In genomic region chr17:45143101-45143670, GRCh38 we compare ENCODE assay signal across 9 cellular contexts. TPM values are rescaled to one million over a fixed set of nuclear protein-coding genes. Genes with fewer than 3 reads are reported as not detected.
DNase-seq lines count a peak whose midpoint lies in the region; ATAC-seq, FAIRE-seq and TF ChIP-seq lines count a peak whose summit lies in the region.
"Had no signal": no experiment of that assay in that cellular context is flagged by ENCODE, and none has a peak within 500 bp of the region (broad histone marks: within the 10 kb centered on the region; RNA-seq: fewer than 3 reads in every experiment).

No MANE protein-coding gene starts in this region.

- no peak for TF ChIP-seq POLR2A in tibial nerve (IDR thresholded peaks at IDR 0.05)

- H3K27ac ChIP-seq in coronary artery (peak overlapping the region; percentile 91 to 94), muscle layer of colon (ENCODE audit: low read depth, low read length) (peak overlapping the region; percentile 96), tibial nerve (peak overlapping the region; percentile 93 to 98 (median 94))

- TF ChIP-seq EP300 in tibial nerve (IDR thresholded peaks at IDR 0.05) = no peak

- no peaks in the 10 kb centered on the region for H3K9me3 ChIP-seq in muscle layer of colon (ENCODE audit: low read length)
- H3K9me3 ChIP-seq in tibial nerve = no peaks in the 10 kb centered on the region

- H3K9ac ChIP-seq in muscle layer of colon (ENCODE audit: low read length) = peak overlapping the region; percentile 71

- H3K4me1 ChIP-seq in muscle layer of colon (ENCODE audit: insufficient read depth, low read length) = peaks cover 23% of the 10 kb centered on the region
- peaks cover 5 to 46% (median 25%) of the 10 kb centered on the region in 4 donors for H3K4me1 ChIP-seq in tibial nerve

- H3K9me3 Mint-ChIP-seq in activated T-cell treated with anti-CD3 and anti-CD28 coated beads, Interleukin-2, amount 50 U/mL, for 4 hours = no peaks in the 10 kb centered on the region

- no peaks in the 10 kb centered on the region for H3K27me3 Mint-ChIP-seq in activated T-cell treated with anti-CD3 and anti-CD28 coated beads, Interleukin-2, amount 50 U/mL, for 4 hours (ENCODE audit: low read depth)

- no peak for DNase-seq in activated T-cell treated with anti-CD3 and anti-CD28 coated beads, Interleukin-2, amount 50 U/mL, for 4 hours
- DNase-seq in activated T-cell treated with anti-CD3 and anti-CD28 coated beads for 4 hours (no peak), coronary artery (ENCODE audit: low spot score) (no peak), tibial nerve (ENCODE audit: low spot score in 2 of 2) (no peak), urothelium cell line (ENCODE audit: low spot score) (no peak), mucosa of gallbladder (ENCODE audit: low spot score) (no peak), C1 segment of cervical spinal cord (lab: John Stamatoyannopoulos, UW) (no peak)
- DNase-seq: NCI-H2171 treated with DMSO at 0.1 percent for 48 hours had no signal

- peaks cover 10% of the 10 kb centered on the region for H3K36me3 ChIP-seq in muscle layer of colon (ENCODE audit: insufficient read depth, low read length)
- peaks cover 0 to 23% (median 0%) of the 10 kb centered on the region in 3 donors for H3K36me3 ChIP-seq in tibial nerve

- peak overlapping the region; percentile 63 for H3K4me3 Mint-ChIP-seq in activated T-cell treated with anti-CD3 and anti-CD28 coated beads, Interleukin-2, amount 50 U/mL, for 4 hours

- H3K36me3 Mint-ChIP-seq in activated T-cell treated with anti-CD3 and anti-CD28 coated beads, Interleukin-2, amount 50 U/mL, for 4 hours (ENCODE audit: insufficient read depth) = no peaks in the 10 kb centered on the region

- no peak for FAIRE-seq in urothelium cell line (lab: Jason Lieb, UNC)

- H3K4me1 Mint-ChIP-seq in activated T-cell treated with anti-CD3 and anti-CD28 coated beads, Interleukin-2, amount 50 U/mL, for 4 hours (ENCODE audit: low read depth) = peaks cover 32% of the 10 kb centered on the region

- TF ChIP-seq CTCF in coronary artery (IDR thresholded peaks at IDR 0.05) (no peak), tibial nerve (IDR thresholded peaks at IDR 0.05) (no peak)

- H3K27me3 ChIP-seq in muscle layer of colon (ENCODE audit: control insufficient read depth in 1 of 2, insufficient read depth in 2 of 2, low read length in 2 of 2) = no peaks in the 10 kb centered on the region
- H3K27me3 ChIP-seq in tibial nerve = no peaks in the 10 kb centered on the region

- H3K4me3 ChIP-seq in coronary artery (peak overlapping the region; percentile 76), muscle layer of colon (ENCODE audit: low read depth in 1 of 2, low read length in 2 of 2) (peak overlapping the region in 1 of 2 donors; percentile 61), tibial nerve (peak overlapping the region; percentile 37 to 62 (median 44))

- 55 to 59% methylated on average over 13 of the region's 13 CpGs for WGBS in tibial nerve, 2 donors

- no peak for ATAC-seq in activated T-cell treated with anti-CD3 and anti-CD28 coated beads, Interleukin-2, amount 50 U/mL, for 4 hours

RNA-seq across cellular contexts. Expression of gene HEXIM1, which starts 5.1 kb away (rescaled TPM):
- 10 to 100 TPM; 49.6 to 60.8 (median 51.3) TPM for total RNA-seq in activated T-cell treated with anti-CD3 and anti-CD28 coated beads, Interleukin-2, amount 50 U/mL, for 4 hours
- 10 to 100 TPM; 22.2 to 35.2 (median 29.7) TPM for total RNA-seq in tibial nerve
- total RNA-seq in mucosa of gallbladder = 62.5 TPM

RNA-seq across cellular contexts. Expression of gene ACBD4, which starts 7.7 kb away (rescaled TPM):
- 1 to 10 TPM; 4.5 to 5.7 (median 4.7) TPM for total RNA-seq in activated T-cell treated with anti-CD3 and anti-CD28 coated beads, Interleukin-2, amount 50 U/mL, for 4 hours
- total RNA-seq in tibial nerve = 10 to 100 TPM; 25.9 to 41.9 (median 28.2) TPM
- 29.8 TPM for total RNA-seq in mucosa of gallbladder

RNA-seq across cellular contexts. Expression of gene PLCD3, which starts 10.9 kb away (rescaled TPM):
- 1 to 10 TPM; 3.5 to 5.5 (median 3.5) TPM for total RNA-seq in activated T-cell treated with anti-CD3 and anti-CD28 coated beads, Interleukin-2, amount 50 U/mL, for 4 hours
- 100 to 1,000 TPM in 1 of 4 donors, 10 to 100 TPM in 3; 45.7 to 103 (median 69.3) TPM for total RNA-seq in tibial nerve
- total RNA-seq in mucosa of gallbladder = 63.6 TPM

RNA-seq across cellular contexts. Expression of gene HEXIM2, which starts 18.5 kb away (rescaled TPM):
- 1 to 10 TPM; 5.3 to 7.6 (median 6.2) TPM for total RNA-seq in activated T-cell treated with anti-CD3 and anti-CD28 coated beads, Interleukin-2, amount 50 U/mL, for 4 hours
- total RNA-seq in tibial nerve (10 to 100 TPM in 2 of 4 donors, 1 to 10 TPM in 2; 6.6 to 17.5 (median 11.7) TPM), mucosa of gallbladder (14.9 TPM)
